Comparison of ENCODE assay signal across 8 cellular contexts in the genomic region with DNA sequence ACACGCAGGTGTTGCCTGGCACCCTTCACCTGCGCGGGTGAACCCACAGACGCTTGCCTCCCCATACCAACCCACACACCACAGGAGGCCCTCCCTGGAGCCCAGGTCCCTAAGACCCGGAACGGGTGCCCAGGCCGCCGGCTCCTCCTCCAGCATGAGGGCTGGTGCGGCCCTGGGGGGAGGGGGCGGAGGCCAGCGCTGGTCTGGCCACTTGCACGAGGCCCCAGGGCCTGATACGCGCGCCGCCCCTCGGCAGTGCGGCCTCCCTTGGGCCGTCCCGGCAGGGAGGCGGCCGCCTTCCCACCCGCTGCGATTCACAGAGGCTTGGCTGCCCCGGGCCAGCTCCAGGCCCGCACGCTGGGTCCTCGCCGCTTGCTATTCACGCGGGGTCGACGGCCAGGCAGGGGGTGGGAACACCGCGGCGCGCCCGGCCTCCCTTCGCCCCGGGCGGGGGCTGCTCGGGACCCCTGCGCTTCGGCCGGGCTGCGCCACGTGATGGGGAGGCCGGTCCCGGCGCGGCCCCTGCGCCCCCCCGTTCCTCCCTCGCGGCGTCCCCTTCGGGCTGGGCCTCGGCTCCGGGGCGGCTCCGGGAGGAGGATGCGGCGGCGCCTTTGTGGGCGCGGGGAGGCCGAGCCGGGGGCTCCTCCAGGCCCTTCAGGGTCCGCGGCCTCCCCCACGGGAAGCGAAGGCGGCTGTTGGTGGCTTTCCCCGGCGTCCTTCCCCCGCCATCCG. TPM values are rescaled to one million over a fixed set of nuclear protein-coding genes. Genes with fewer than 3 reads are reported as not detected.
DNase-seq lines count a peak whose midpoint lies in the region; ATAC-seq and TF ChIP-seq lines count a peak whose summit lies in the region.

No MANE protein-coding gene starts in this region.

- H3K4me1 ChIP-seq in naive thymus-derived CD4-positive, alpha-beta T cell (ENCODE audit: control insufficient read depth in 2 of 2, insufficient read depth in 2 of 2, low read length in 2 of 2), result peaks cover 4 to 12% of the 10 kb centered on the region in 2 donors

- H3K4me3 ChIP-seq in AG04450 (ENCODE audit: low read depth, low read length), result peak overlapping the region; percentile 71
- H3K4me3 ChIP-seq in naive thymus-derived CD4-positive, alpha-beta T cell (ENCODE audit: low read length), result peak overlapping the region; percentile 47

- no peak for TF ChIP-seq CTCF in AG04450 (IDR thresholded peaks at IDR 0.05; ENCODE audit: low read depth, low read length)
- no peak for TF ChIP-seq CTCF in GM13977 (IDR thresholded peaks at IDR 0.05; ENCODE audit: extremely low read depth, insufficient read depth, missing control alignments)

- peak overlapping the region; percentile 52 for H3K27ac ChIP-seq in AG04450 (ENCODE audit: low read depth, low read length)
- peak overlapping the region; percentile 97 for H3K27ac ChIP-seq in naive thymus-derived CD4-positive, alpha-beta T cell (ENCODE audit: low read depth, low read length)

- POLR2A ChIA-PET in AG04450 (lab: Yijun Ruan, JAX), result interaction anchor here (0.6 to 1.9 kb wide), 5 partner anchors 9 to 75 kb away, joined by 3 to 8 read pairs (median 5); a partner anchor contains a TSS
- POLR2A ChIA-PET in naive thymus-derived CD4-positive, alpha-beta T cell (lab: Charles Lee), result interaction anchor here (0.6 to 2.3 kb wide), 5 partner anchors 9 to 120 kb away, joined by 3 to 28 read pairs (median 6); no protein-coding TSS in a partner anchor

- H3K9me3 Mint-ChIP-seq in naive thymus-derived CD4-positive, alpha-beta T cell, result no peaks in the 10 kb centered on the region

- ATAC-seq in esophagus mucosa, result peak; percentile 0
- no peak for ATAC-seq in naive thymus-derived CD4-positive, alpha-beta T cell
- no peak for ATAC-seq in HG02973 (IDR thresholded peaks at IDR 0.05; ENCODE audit: unreplicated experiment)

- H3K4me3 Mint-ChIP-seq in naive thymus-derived CD4-positive, alpha-beta T cell, result peak overlapping the region in 9 of 10 donors; percentile 23 to 83 (median 67)

- in situ Hi-C loops in GM13977 (cut with MboI; ENCODE audit: low pct_unique_long_range_greater_than_20kb, low sequenced_read_pairs, unreplicated experiment), result no loop called here

- H3K9me3 ChIP-seq in AG04450 (ENCODE audit: control insufficient read depth, insufficient read depth, low read length), result no peaks in the 10 kb centered on the region; the same call in 1 of the 2 replicates
- H3K9me3 ChIP-seq in naive thymus-derived CD4-positive, alpha-beta T cell (ENCODE audit: control insufficient read depth in 2 of 3, low read length in 3 of 3), result no peaks in the 10 kb centered on the region

- H3K4me1 Mint-ChIP-seq in naive thymus-derived CD4-positive, alpha-beta T cell, result peaks cover 0 to 14% (median 7%) of the 10 kb centered on the region in 7 donors

- no peaks in the 10 kb centered on the region for H3K27me3 Mint-ChIP-seq in naive thymus-derived CD4-positive, alpha-beta T cell

- H3K36me3 ChIP-seq in naive thymus-derived CD4-positive, alpha-beta T cell (ENCODE audit: control insufficient read depth in 2 of 3, insufficient read depth in 3 of 3, low read length in 3 of 3), result peaks cover 0 to 32% (median 0%) of the 10 kb centered on the region in 3 experiments

- intact Hi-C loops in naive thymus-derived CD4-positive, alpha-beta T cell (cut with micrococcal nuclease), result loop anchor here (1.0 to 10.0 kb wide), 3 partner anchors 32 to 415 kb away; a partner anchor contains a TSS

- DNase-seq in AG04450 (ENCODE audit: low read depth, low spot score) (no peak), GM13977 (ENCODE audit: low spot score) (peak; percentile 79), HUDEP-2 (lab: John Stamatoyannopoulos, UW; ENCODE audit: unreplicated experiment in 76 of 76) (peak in 43 of 76 experiments; percentile 13 to 55 (median 30)), DMS79 (lab: John Stamatoyannopoulos, UW) (no peak)
- DNase-seq in activated CD4-positive, alpha-beta T cell treated with anti-CD3 and anti-CD28 coated beads, Interleukin-2, amount 50 U/mL, for 48 hours, result peak; percentile 32 to 38
- peak in 5 of 9 donors; percentile 23 to 74 (median 24) for DNase-seq in naive thymus-derived CD4-positive, alpha-beta T cell

- CTCF ChIA-PET in AG04450 (lab: Charles Lee), result no interaction called here
- CTCF ChIA-PET in naive thymus-derived CD4-positive, alpha-beta T cell (lab: Charles Lee), result interaction anchor here (2.7 kb wide), 1 partner anchor 30 kb away, joined by 12 read pairs; no protein-coding TSS in a partner anchor

- peak overlapping the region in 3 of 9 donors; percentile 28 to 76 (median 38) for H3K27ac Mint-ChIP-seq in naive thymus-derived CD4-positive, alpha-beta T cell

- peaks cover 0 to 3% (median 0%) of the 10 kb centered on the region in 5 donors for H3K36me3 Mint-ChIP-seq in naive thymus-derived CD4-positive, alpha-beta T cell

- no peaks in the 10 kb centered on the region for H3K27me3 ChIP-seq in AG04450 (ENCODE audit: control insufficient read depth, insufficient read depth, low read length)
- H3K27me3 ChIP-seq in naive thymus-derived CD4-positive, alpha-beta T cell (ENCODE audit: control insufficient read depth in 2 of 2, insufficient read depth in 2 of 2, low read length in 2 of 2), result no peaks in the 10 kb centered on the region

RNA-seq across cellular contexts. Expression of a gene that starts 0.7 kb away (rescaled TPM):
- 6.2 and 9.6 TPM in 2 replicates for polyA plus RNA-seq in AG04450 (2011; rRNA removed)
- 12.3 and 14.5 TPM in 2 replicates for polyA minus RNA-seq in AG04450 (2011; rRNA and poly(A)+ RNA removed)
- 352 TPM for total RNA-seq in esophagus mucosa
- total RNA-seq in naive thymus-derived CD4-positive, alpha-beta T cell, result 100 to 1,000 TPM in 2 of 5 experiments, 10 to 100 TPM in 3; 24.3 to 168 (median 59.0) TPM
- polyA plus RNA-seq in naive thymus-derived CD4-positive, alpha-beta T cell, result 1 to 10 TPM in 1 of 2 donors, under 1 TPM in 1; 0.96 to 1.5 TPM

RNA-seq across cellular contexts. Expression of a gene that starts 31.7 kb away (rescaled TPM):
- polyA plus RNA-seq in AG04450 (2011; rRNA removed), result 21.4 and 27.0 TPM in 2 replicates
- polyA minus RNA-seq in AG04450 (2011; rRNA and poly(A)+ RNA removed), result 14.5 and 14.8 TPM in 2 replicates
- total RNA-seq in esophagus mucosa, result 78.4 TPM
- 100 to 1,000 TPM; 127 to 157 (median 147) TPM for total RNA-seq in naive thymus-derived CD4-positive, alpha-beta T cell
- 100 to 1,000 TPM in 1 of 2 donors, 10 to 100 TPM in 1; 52.9 to 110 TPM for polyA plus RNA-seq in naive thymus-derived CD4-positive, alpha-beta T cell

RNA-seq across cellular contexts. Expression of a gene that starts 45.7 kb away (rescaled TPM):
- 63.1 and 94.3 TPM in 2 replicates for polyA plus RNA-seq in AG04450 (2011; rRNA removed)
- polyA minus RNA-seq in AG04450 (2011; rRNA and poly(A)+ RNA removed), result 74.9 and 108 TPM in 2 replicates
- 59.3 TPM for total RNA-seq in esophagus mucosa
- 10 to 100 TPM; 68.3 to 88.1 (median 71.7) TPM for total RNA-seq in naive thymus-derived CD4-positive, alpha-beta T cell
- 100 to 1,000 TPM; 105 to 124 TPM for polyA plus RNA-seq in naive thymus-derived CD4-positive, alpha-beta T cell

RNA-seq across cellular contexts. Expression of a gene that starts 45.7 kb away (rescaled TPM):
- 11.8 and 14.1 TPM in 2 replicates for polyA plus RNA-seq in AG04450 (2011; rRNA removed)
- polyA minus RNA-seq in AG04450 (2011; rRNA and poly(A)+ RNA removed), result 19.4 and 25.1 TPM in 2 replicates
- total RNA-seq in esophagus mucosa, result 21.6 TPM
- 10 to 100 TPM; 25.0 to 45.5 (median 31.5) TPM for total RNA-seq in naive thymus-derived CD4-positive, alpha-beta T cell
- polyA plus RNA-seq in naive thymus-derived CD4-positive, alpha-beta T cell, result 1 to 10 TPM; 4.2 to 6.7 TPM

RNA-seq across cellular contexts. Expression of a gene that starts 59.9 kb away (rescaled TPM):
- polyA plus RNA-seq in AG04450 (2011; rRNA removed), result 35.5 and 55.6 TPM in 2 replicates
- polyA minus RNA-seq in AG04450 (2011; rRNA and poly(A)+ RNA removed), result 31.5 and 46.4 TPM in 2 replicates
- 138 TPM for total RNA-seq in esophagus mucosa
- 100 to 1,000 TPM in 1 of 5 experiments, 10 to 100 TPM in 4; 63.0 to 130 (median 83.6) TPM for total RNA-seq in naive thymus-derived CD4-positive, alpha-beta T cell
- 100 to 1,000 TPM; 164 to 228 TPM for polyA plus RNA-seq in naive thymus-derived CD4-positive, alpha-beta T cell

Comparison
In these comparisons a context has a peak if more than half of its experiments do, and no peak if none do; other contexts are left out.
1. DNase-seq: peak in GM13977 (single experiment), HUDEP-2 (43 of 76), activated CD4-positive, alpha-beta T cell treated with anti-CD3 and anti-CD28 coated beads, Interleukin-2, amount 50 U/mL, for 48 hours (2 of 2) and naive thymus-derived CD4-positive, alpha-beta T cell (5 of 9); none in AG04450 (single experiment) and DMS79 (single experiment).